ENCODE assay signal across 10 cellular contexts in genomic region chr14:94390372-94391086, GRCh38. TPM values are rescaled to one million over a fixed set of nuclear protein-coding genes. Genes with fewer than 3 reads are reported as not detected.
DNase-seq lines count a peak whose midpoint lies in the region; ATAC-seq and TF ChIP-seq lines count a peak whose summit lies in the region.
"Had no signal": no experiment of that assay in that cellular context is flagged by ENCODE, and none has a peak within 500 bp of the region (broad histone marks: within the 10 kb centered on the region; RNA-seq: fewer than 3 reads in every experiment).

No MANE protein-coding gene starts in this region.

- H3K36me3 ChIP-seq in heart left ventricle: no peaks in the 10 kb centered on the region

- H3K4me3 ChIP-seq in heart left ventricle: peak overlapping the region in 3 of 12 donors; percentile 9 to 57 (median 23)

- DNase-seq in H4 (ENCODE audit: low spot score): peak; percentile 50
- DNase-seq in SW480 (ENCODE audit: low spot score): peak; percentile 70
- DNase-seq in heart left ventricle: peak; percentile 54 to 84 (median 73)
- DNase-seq in putamen (ENCODE audit: low spot score): peak; percentile 35
- no peak for DNase-seq in effector memory CD8-positive, alpha-beta T cell

- ATAC-seq in heart left ventricle (peak; percentile 60 to 74 (median 67)), GM21515 (IDR thresholded peaks at IDR 0.05; ENCODE audit: unreplicated experiment) (no peak), HG03571 (IDR thresholded peaks at IDR 0.05; ENCODE audit: unreplicated experiment) (no peak), GM18867 (IDR thresholded peaks at IDR 0.05; ENCODE audit: unreplicated experiment) (no peak)
- ATAC-seq in effector memory CD8-positive, alpha-beta T cell (replicated peaks): no peak

- intact Hi-C loops in heart left ventricle (cut with DNase I): no loop called here

- peaks cover 0 to 10% of the 10 kb centered on the region in 2 donors for H3K4me1 Mint-ChIP-seq in effector memory CD8-positive, alpha-beta T cell (ENCODE audit: low read depth in 2 of 2)

- no peaks in the 10 kb centered on the region for H3K9me3 ChIP-seq in heart left ventricle

- H3K4me1 ChIP-seq in heart left ventricle: peaks cover 0 to 71% (median 0%) of the 10 kb centered on the region in 12 donors

- H3K27me3 ChIP-seq in heart left ventricle: peaks cover 0 to 12% (median 0%) of the 10 kb centered on the region in 9 donors

- no peak for TF ChIP-seq POLR2A in heart left ventricle (IDR thresholded peaks at IDR 0.05)

- no peaks in the 10 kb centered on the region for H3K36me3 Mint-ChIP-seq in effector memory CD8-positive, alpha-beta T cell (ENCODE audit: insufficient read depth)
- H3K36me3 Mint-ChIP-seq: brain had no signal

- no peaks in the 10 kb centered on the region for H3K9me3 Mint-ChIP-seq in effector memory CD8-positive, alpha-beta T cell
- H3K9me3 Mint-ChIP-seq: T-helper 1 cell treated with Interleukin-12 subunit alpha and Interleukin-12 subunit beta and Interleukin-4 antibody, amounts not matched to agents 30 μg/mL and 1 μg/mL, for 36 hours had no signal

- H3K4me3 Mint-ChIP-seq in effector memory CD8-positive, alpha-beta T cell: peak overlapping the region in 1 of 2 donors; percentile 33
- H3K4me3 Mint-ChIP-seq: brain; T-helper 1 cell treated with Interleukin-12 subunit alpha and Interleukin-12 subunit beta and Interleukin-4 antibody, amounts not matched to agents 30 μg/mL and 1 μg/mL, for 36 hours had no signal

- H3K27ac Mint-ChIP-seq in effector memory CD8-positive, alpha-beta T cell: peak overlapping the region in 1 of 2 donors; percentile 78
- H3K27ac Mint-ChIP-seq: T-helper 1 cell treated with Interleukin-12 subunit alpha and Interleukin-12 subunit beta and Interleukin-4 antibody, amounts not matched to agents 30 μg/mL and 1 μg/mL, for 36 hours had no signal

- peak overlapping the region in 1 of 12 donors; percentile 90 for H3K27ac ChIP-seq in heart left ventricle

- WGBS in heart left ventricle, 4 donors: 48 to 78% (median 56%) methylated on average over 6 to 12 of the region's 12 CpGs

- peaks cover 13 to 41% of the 10 kb centered on the region in 2 donors for H3K27me3 Mint-ChIP-seq in effector memory CD8-positive, alpha-beta T cell

- no peak for TF ChIP-seq CTCF in heart left ventricle (IDR thresholded peaks at IDR 0.05)

RNA-seq across cellular contexts. Expression of gene SERPINA1, which starts 2.1 kb away (rescaled TPM):
- 0.99 and 3.2 TPM in 2 replicates for total RNA-seq in H4 (2014; rRNA removed; shearing (Covaris generic))
- total RNA-seq in heart left ventricle: 10 to 100 TPM in 2 of 9 donors, 1 to 10 TPM in 7; 1.7 to 53.4 (median 4.4) TPM
- polyA plus RNA-seq in heart left ventricle: 1 to 10 TPM in 1 of 2 donors, under 1 TPM in 1; 0.99 to 8.7 TPM

RNA-seq across cellular contexts. Expression of gene SERPINA2, which starts 24.0 kb away (rescaled TPM):
- not detected in 2 replicates for total RNA-seq in H4 (2014; rRNA removed; shearing (Covaris generic))
- total RNA-seq in heart left ventricle: not detected
- not detected for polyA plus RNA-seq in heart left ventricle

Comparison
In these comparisons a context has a peak if more than half of its experiments do, and no peak if none do; other contexts are left out.
1. DNase-seq: peak in H4 (single experiment), SW480 (single experiment), heart left ventricle (5 of 5) and putamen (single experiment); none in effector memory CD8-positive, alpha-beta T cell (0 of 3).
2. ATAC-seq: peak in heart left ventricle (4 of 4); none in GM21515 (single experiment), HG03571 (single experiment), GM18867 (single experiment) and effector memory CD8-positive, alpha-beta T cell (single experiment).